1 cellular context compared by ENCODE assay signal in genomic region chr2:135985018-135985825, GRCh38.
TF ChIP-seq lines count a peak whose summit lies in the region.

Gene DARS1 (minus strand): TSS chr2:135985626. CDS start chr2:135985468, 158 bp downstream.

TF ChIP-seq in HepG2, 621 proteins besides CTCF, POLR2A, EP300 and RAD21 (continued from another document and continues in another):
- TF ChIP-seq SAFB2 (CRISPR knock-in tag; IDR thresholded peaks at IDR 0.05; ENCODE audit: borderline replicate concordance, low read depth) (peak; percentile 96), TEF (CRISPR knock-in tag; IDR thresholded peaks at IDR 0.05) (peak; percentile 33; the same call in 1 of the 2 replicates), GMEB2 (CRISPR knock-in tag; IDR thresholded peaks at IDR 0.05; ENCODE audit: low read depth) (no peak), ISX (CRISPR knock-in tag; conservative IDR thresholded peaks at IDR 0.05) (no peak), NPAS2 (CRISPR knock-in tag; IDR thresholded peaks at IDR 0.05; ENCODE audit: borderline replicate concordance) (no peak), SATB2 (CRISPR knock-in tag; IDR thresholded peaks at IDR 0.05) (peak; percentile 82; the same call in 1 of the 2 replicates), TARDBP (CRISPR knock-in tag; IDR thresholded peaks at IDR 0.05) (peak; percentile 75), ZNF430 (CRISPR knock-in tag; IDR thresholded peaks at IDR 0.05) (peak; percentile 85; the same call in 1 of the 2 replicates), ZNF350 (CRISPR knock-in tag; IDR thresholded peaks at IDR 0.05; ENCODE audit: borderline replicate concordance, low read depth) (peak; percentile 99), ZBTB44 (CRISPR knock-in tag; IDR thresholded peaks at IDR 0.05) (no peak; the same call in 1 of the 2 replicates), RORA (CRISPR knock-in tag; IDR thresholded peaks at IDR 0.05) (no peak), ZNF296 (CRISPR knock-in tag; conservative IDR thresholded peaks at IDR 0.05) (no peak; the same call in 1 of the 2 replicates), TEAD2 (CRISPR knock-in tag; IDR thresholded peaks at IDR 0.05) (no peak), TCF7 (IDR thresholded peaks at IDR 0.05; ENCODE audit: low read depth) (no peak), ZNF230 (CRISPR knock-in tag; IDR thresholded peaks at IDR 0.05) (peak; percentile 89), ZNF747 (CRISPR knock-in tag; IDR thresholded peaks at IDR 0.05; ENCODE audit: borderline replicate concordance) (0 out of 2 replicates have a peak, but pooled peaks have one; percentile 34), ZNF589 (CRISPR knock-in tag; conservative IDR thresholded peaks at IDR 0.05) (0 out of 2 replicates have a peak, but pooled peaks have one; percentile 72), MTF2 (CRISPR knock-in tag; IDR thresholded peaks at IDR 0.05; ENCODE audit: borderline replicate concordance) (peak; percentile 100), JUNB (CRISPR knock-in tag; IDR thresholded peaks at IDR 0.05; ENCODE audit: borderline replicate concordance) (peak; percentile 32; the same call in 1 of the 2 replicates), ZFAT (CRISPR knock-in tag; conservative IDR thresholded peaks at IDR 0.05) (peak; percentile 74; the same call in 1 of the 2 replicates), HNF1B (CRISPR knock-in tag; IDR thresholded peaks at IDR 0.05) (peak; percentile 88; the same call in 1 of the 2 replicates), DR1 (CRISPR knock-in tag; IDR thresholded peaks at IDR 0.05) (peak; percentile 91), SNRNP70 (IDR thresholded peaks at IDR 0.05; ENCODE audit: low read depth, low read length) (no peak), ONECUT2 (CRISPR knock-in tag; IDR thresholded peaks at IDR 0.05) (peak; percentile 92; the same call in 1 of the 2 replicates), ZNF264 (CRISPR knock-in tag; IDR thresholded peaks at IDR 0.05) (peak; percentile 85), ZNF768 (CRISPR knock-in tag; IDR thresholded peaks at IDR 0.05) (peak; percentile 67; the same call in 1 of the 2 replicates), KDM5A (IDR thresholded peaks at IDR 0.05; ENCODE audit: borderline replicate concordance, low read length) (peak; percentile 66; the same call in 1 of the 2 replicates), NFIC (IDR thresholded peaks at IDR 0.05; ENCODE audit: low read length) (peak; percentile 18; the same call in 1 of the 2 replicates), CSRNP1 (CRISPR knock-in tag; IDR thresholded peaks at IDR 0.05) (no peak; the same call in none of the 2 replicates), MTA3 (CRISPR knock-in tag; IDR thresholded peaks at IDR 0.05) (no peak), HOXD1 (CRISPR knock-in tag; IDR thresholded peaks at IDR 0.05) (peak; percentile 94), GLMP (CRISPR knock-in tag; IDR thresholded peaks at IDR 0.05; ENCODE audit: borderline replicate concordance) (no peak), CEBPG (CRISPR knock-in tag; IDR thresholded peaks at IDR 0.05) (peak; percentile 40; the same call in 1 of the 2 replicates), ERF (CRISPR knock-in tag; IDR thresholded peaks at IDR 0.05) (peak; percentile 75), TEAD3 (CRISPR knock-in tag; optimal IDR thresholded peaks at IDR 0.05; ENCODE audit: borderline replicate concordance) (peak; percentile 57), AKNA (CRISPR knock-in tag; IDR thresholded peaks at IDR 0.05; ENCODE audit: borderline replicate concordance) (0 out of 2 replicates have a peak, but pooled peaks have one; percentile 86), ZFP90 (CRISPR knock-in tag; IDR thresholded peaks at IDR 0.05; ENCODE audit: borderline replicate concordance) (peak; percentile 96), TGIF2 (CRISPR knock-in tag; IDR thresholded peaks at IDR 0.05) (peak; percentile 84), RBFOX2 (IDR thresholded peaks at IDR 0.05; ENCODE audit: low read depth, low read length) (peak; percentile 100), RFXAP (CRISPR knock-in tag; IDR thresholded peaks at IDR 0.05; ENCODE audit: borderline replicate concordance) (peak; percentile 85), PRDM4 (CRISPR knock-in tag; IDR thresholded peaks at IDR 0.05; ENCODE audit: borderline replicate concordance) (no peak), ZGPAT (CRISPR knock-in tag; IDR thresholded peaks at IDR 0.05) (peak; percentile 98), ZNF724P (CRISPR knock-in tag; IDR thresholded peaks at IDR 0.05; ENCODE audit: borderline replicate concordance) (peak; percentile 89), TAF15 (IDR thresholded peaks at IDR 0.05; ENCODE audit: low read depth, low read length, poor library complexity, severe bottlenecking) (peak; percentile 60)
